Comparison of ENCODE assay signal across 9 cellular contexts in the genomic region with DNA sequence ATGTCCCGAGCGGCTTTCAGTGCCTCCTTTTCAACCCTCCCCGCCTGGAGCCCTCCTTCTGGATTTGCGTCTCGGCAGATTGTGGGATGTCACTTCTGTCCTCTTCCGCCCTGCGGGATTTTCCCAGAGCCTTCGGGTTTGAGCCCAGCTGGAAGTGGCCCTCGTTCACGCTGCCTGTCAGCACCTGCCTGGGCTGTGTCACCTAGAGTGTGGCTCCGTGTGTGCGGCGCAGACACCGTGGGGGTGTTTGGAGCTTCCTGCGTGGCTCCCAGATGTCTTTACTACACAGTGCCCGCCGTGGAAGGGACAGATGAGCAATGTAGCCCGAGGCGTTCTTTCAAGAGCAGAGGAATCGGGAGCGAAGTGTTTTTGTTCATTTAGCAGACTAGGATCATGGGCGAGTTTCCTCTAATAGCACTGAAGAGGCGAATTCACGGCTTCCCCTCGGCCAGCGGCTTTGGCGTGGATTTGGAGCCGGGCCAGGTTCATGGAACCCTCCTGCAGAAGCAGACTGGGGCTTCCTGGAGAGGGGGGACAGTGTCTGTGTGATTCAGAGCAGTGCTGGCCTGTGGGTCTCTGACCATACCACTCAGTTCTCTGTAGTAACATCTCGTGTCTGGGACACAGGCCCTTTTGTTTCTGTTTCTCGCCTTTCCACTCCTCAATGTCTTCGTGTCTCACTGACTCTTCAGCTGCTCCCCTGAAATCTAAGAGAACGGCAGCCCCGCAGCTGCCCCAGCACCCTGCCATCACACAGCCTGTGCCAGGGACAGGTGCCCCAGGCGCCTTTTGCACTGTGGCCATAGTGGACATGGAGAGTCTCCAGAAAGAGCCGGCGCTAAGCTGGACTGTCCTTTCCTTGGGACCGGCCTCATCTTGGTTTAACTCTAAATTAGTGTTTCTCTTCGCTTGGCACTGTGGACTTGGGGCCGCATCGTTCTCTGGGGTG.
DNase-seq lines count a peak whose midpoint lies in the region; ATAC-seq and TF ChIP-seq lines count a peak whose summit lies in the region.
"Had no signal": no experiment of that assay in that cellular context is flagged by ENCODE, and none has a peak within 500 bp of the region (broad histone marks: within the 10 kb centered on the region; RNA-seq: fewer than 3 reads in every experiment).

No MANE protein-coding gene starts in this region.

- WGBS in endodermal cell (ENCODE audit: insufficient coverage in 1 of 2, insufficient read length in 1 of 2), 2 experiments, result 89 to 90% methylated on average over 28 to 40 of the region's 40 CpGs

- H3K36me3 ChIP-seq in endodermal cell (ENCODE audit: control insufficient read depth, insufficient read depth, low read length), result peaks cover 35% of the 10 kb centered on the region

- H3K4me1 Mint-ChIP-seq in endodermal cell (no peaks in the 10 kb centered on the region), nephron (peaks cover 32% of the 10 kb centered on the region)

- H3K4me1 ChIP-seq in endodermal cell (ENCODE audit: control insufficient read depth, insufficient read depth, low read length), result no peaks in the 10 kb centered on the region
- H3K4me1 ChIP-seq: parathyroid adenoma had no signal

- TF ChIP-seq CTCF in endodermal cell (conservative IDR thresholded peaks at IDR 0.05) (no peak), nephron (IDR thresholded peaks at IDR 0.05; ENCODE audit: unreplicated experiment in 3 of 3) (no peak)

- no peaks in the 10 kb centered on the region for H3K9me3 Mint-ChIP-seq in endodermal cell
- H3K9me3 Mint-ChIP-seq in nephron, result no peaks in the 10 kb centered on the region

- H3K27ac ChIP-seq in endodermal cell (ENCODE audit: low read depth, low read length), result peak overlapping the region; percentile 70
- H3K27ac ChIP-seq: parathyroid adenoma had no signal

- ATAC-seq in GM19035 (IDR thresholded peaks at IDR 0.05; ENCODE audit: unreplicated experiment) (no peak), GM21367 (IDR thresholded peaks at IDR 0.05; ENCODE audit: unreplicated experiment) (no peak), HG03196 (IDR thresholded peaks at IDR 0.05; ENCODE audit: unreplicated experiment) (no peak), GM21360 (IDR thresholded peaks at IDR 0.05; ENCODE audit: unreplicated experiment) (no peak)

- DNase-seq in AG08396 (ENCODE audit: low spot score) (peak; percentile 68), NCI-H345 (lab: John Stamatoyannopoulos, UW) (peak; percentile 78), endodermal cell (no peak)

- H3K4me3 Mint-ChIP-seq in endodermal cell, result no peak overlapping the region
- H3K4me3 Mint-ChIP-seq in nephron, result peak overlapping the region in 2 of 3 experiments; percentile 24 to 55

- no peaks in the 10 kb centered on the region for H3K27me3 Mint-ChIP-seq in endodermal cell (ENCODE audit: insufficient read depth)
- no peaks in the 10 kb centered on the region for H3K27me3 Mint-ChIP-seq in nephron (ENCODE audit: low read depth)

- H3K27ac Mint-ChIP-seq in endodermal cell (no peak overlapping the region), nephron (peak overlapping the region; percentile 72 to 97 (median 88))

- H3K9ac ChIP-seq in endodermal cell (ENCODE audit: extremely low read depth, low read length, poor library complexity, severe bottlenecking), result no peak overlapping the region
- H3K9ac ChIP-seq: parathyroid adenoma had no signal

- H3K9me3 ChIP-seq in endodermal cell (ENCODE audit: control insufficient read depth, low read length), result no peaks in the 10 kb centered on the region

- H3K27me3 ChIP-seq in endodermal cell (ENCODE audit: control insufficient read depth, insufficient read depth, low read length, poor library complexity, severe bottlenecking), result no peaks in the 10 kb centered on the region

- H3K36me3 Mint-ChIP-seq in endodermal cell (ENCODE audit: low read depth), result peaks cover 16% of the 10 kb centered on the region
- H3K36me3 Mint-ChIP-seq in nephron (ENCODE audit: low read depth), result peaks cover 18% of the 10 kb centered on the region

- no peak overlapping the region for H3K4me3 ChIP-seq in endodermal cell (ENCODE audit: low read length)
